1 cellular context compared by ENCODE assay signal in genomic region chr22:28741200-28741757, GRCh38.
TF ChIP-seq lines count a peak whose summit lies in the region.

No MANE protein-coding gene starts in this region.

TF ChIP-seq in GM12878, 131 proteins besides CTCF, POLR2A, EP300 and RAD21 (continues in another document):
- no peak for TF ChIP-seq RBBP5 (conservative IDR thresholded peaks at IDR 0.05)
- no peak for TF ChIP-seq JUND (IDR thresholded peaks at IDR 0.05; ENCODE audit: low read depth, low read length)
- peak; percentile 32 to 40; a peak in 3 of 4 replicates for TF ChIP-seq IKZF2 (IDR thresholded peaks at IDR 0.05)
- peak in 1 of 2 experiments; percentile 82; a peak in 2 of 3 replicates for TF ChIP-seq EGR1 (IDR thresholded peaks at IDR 0.05; ENCODE audit: borderline replicate concordance in 1 of 2, low read depth in 2 of 2, low read length in 2 of 2)
- TF ChIP-seq ZNF217 (IDR thresholded peaks at IDR 0.05), result peak; percentile 85
- no peak for TF ChIP-seq FOS (IDR thresholded peaks at IDR 0.05; ENCODE audit: borderline replicate concordance, extremely low read depth, insufficient read length)
- TF ChIP-seq IRF4 (IDR thresholded peaks at IDR 0.05; ENCODE audit: low read depth, low read length), result peak; percentile 92; the same call in 1 of the 2 replicates
- TF ChIP-seq POU2F2 (IDR thresholded peaks at IDR 0.05; ENCODE audit: borderline replicate concordance, low read depth, low read length), result no peak
- TF ChIP-seq, protein P1, sequence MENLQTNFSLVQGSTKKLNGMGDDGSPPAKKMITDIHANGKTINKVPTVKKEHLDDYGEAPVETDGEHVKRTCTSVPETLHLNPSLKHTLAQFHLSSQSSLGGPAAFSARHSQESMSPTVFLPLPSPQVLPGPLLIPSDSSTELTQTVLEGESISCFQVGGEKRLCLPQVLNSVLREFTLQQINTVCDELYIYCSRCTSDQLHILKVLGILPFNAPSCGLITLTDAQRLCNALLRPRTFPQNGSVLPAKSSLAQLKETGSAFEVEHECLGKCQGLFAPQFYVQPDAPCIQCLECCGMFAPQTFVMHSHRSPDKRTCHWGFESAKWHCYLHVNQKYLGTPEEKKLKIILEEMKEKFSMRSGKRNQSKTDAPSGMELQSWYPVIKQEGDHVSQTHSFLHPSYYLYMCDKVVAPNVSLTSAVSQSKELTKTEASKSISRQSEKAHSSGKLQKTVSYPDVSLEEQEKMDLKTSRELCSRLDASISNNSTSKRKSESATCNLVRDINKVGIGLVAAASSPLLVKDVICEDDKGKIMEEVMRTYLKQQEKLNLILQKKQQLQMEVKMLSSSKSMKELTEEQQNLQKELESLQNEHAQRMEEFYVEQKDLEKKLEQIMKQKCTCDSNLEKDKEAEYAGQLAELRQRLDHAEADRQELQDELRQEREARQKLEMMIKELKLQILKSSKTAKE (IDR thresholded peaks at IDR 0.05; ENCODE audit: low read depth, poor library complexity, severe bottlenecking), result peak; percentile 51
- TF ChIP-seq ESRRA (IDR thresholded peaks at IDR 0.05; ENCODE audit: low read length), result no peak
- TF ChIP-seq SUZ12 (IDR thresholded peaks at IDR 0.05; ENCODE audit: unreplicated experiment), result no peak
- TF ChIP-seq, protein P2, sequence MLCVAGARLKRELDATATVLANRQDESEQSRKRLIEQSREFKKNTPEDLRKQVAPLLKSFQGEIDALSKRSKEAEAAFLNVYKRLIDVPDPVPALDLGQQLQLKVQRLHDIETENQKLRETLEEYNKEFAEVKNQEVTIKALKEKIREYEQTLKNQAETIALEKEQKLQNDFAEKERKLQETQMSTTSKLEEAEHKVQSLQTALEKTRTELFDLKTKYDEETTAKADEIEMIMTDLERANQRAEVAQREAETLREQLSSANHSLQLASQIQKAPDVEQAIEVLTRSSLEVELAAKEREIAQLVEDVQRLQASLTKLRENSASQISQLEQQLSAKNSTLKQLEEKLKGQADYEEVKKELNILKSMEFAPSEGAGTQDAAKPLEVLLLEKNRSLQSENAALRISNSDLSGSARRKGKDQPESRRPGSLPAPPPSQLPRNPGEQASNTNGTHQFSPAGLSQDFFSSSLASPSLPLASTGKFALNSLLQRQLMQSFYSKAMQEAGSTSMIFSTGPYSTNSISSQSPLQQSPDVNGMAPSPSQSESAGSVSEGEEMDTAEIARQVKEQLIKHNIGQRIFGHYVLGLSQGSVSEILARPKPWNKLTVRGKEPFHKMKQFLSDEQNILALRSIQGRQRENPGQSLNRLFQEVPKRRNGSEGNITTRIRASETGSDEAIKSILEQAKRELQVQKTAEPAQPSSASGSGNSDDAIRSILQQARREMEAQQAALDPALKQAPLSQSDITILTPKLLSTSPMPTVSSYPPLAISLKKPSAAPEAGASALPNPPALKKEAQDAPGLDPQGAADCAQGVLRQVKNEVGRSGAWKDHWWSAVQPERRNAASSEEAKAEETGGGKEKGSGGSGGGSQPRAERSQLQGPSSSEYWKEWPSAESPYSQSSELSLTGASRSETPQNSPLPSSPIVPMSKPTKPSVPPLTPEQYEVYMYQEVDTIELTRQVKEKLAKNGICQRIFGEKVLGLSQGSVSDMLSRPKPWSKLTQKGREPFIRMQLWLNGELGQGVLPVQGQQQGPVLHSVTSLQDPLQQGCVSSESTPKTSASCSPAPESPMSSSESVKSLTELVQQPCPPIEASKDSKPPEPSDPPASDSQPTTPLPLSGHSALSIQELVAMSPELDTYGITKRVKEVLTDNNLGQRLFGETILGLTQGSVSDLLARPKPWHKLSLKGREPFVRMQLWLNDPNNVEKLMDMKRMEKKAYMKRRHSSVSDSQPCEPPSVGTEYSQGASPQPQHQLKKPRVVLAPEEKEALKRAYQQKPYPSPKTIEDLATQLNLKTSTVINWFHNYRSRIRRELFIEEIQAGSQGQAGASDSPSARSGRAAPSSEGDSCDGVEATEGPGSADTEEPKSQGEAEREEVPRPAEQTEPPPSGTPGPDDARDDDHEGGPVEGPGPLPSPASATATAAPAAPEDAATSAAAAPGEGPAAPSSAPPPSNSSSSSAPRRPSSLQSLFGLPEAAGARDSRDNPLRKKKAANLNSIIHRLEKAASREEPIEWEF (IDR thresholded peaks at IDR 0.05; ENCODE audit: insufficient replicate concordance, low read depth, low read length), result no peak
- TF ChIP-seq MEF2B (IDR thresholded peaks at IDR 0.05; ENCODE audit: partially characterized antibody, poor library complexity, severe bottlenecking), result peak; percentile 14
- no peak; the same call in 1 of the 2 replicates for TF ChIP-seq TAF1 (IDR thresholded peaks at IDR 0.05; ENCODE audit: borderline replicate concordance, low read depth, low read length)
- 0 out of 2 replicates have a peak, but pooled peaks have one; percentile 5 for TF ChIP-seq ZSCAN29 (IDR thresholded peaks at IDR 0.05)
- TF ChIP-seq TARDBP (IDR thresholded peaks at IDR 0.05; ENCODE audit: borderline replicate concordance), result no peak
- no peak for TF ChIP-seq NFXL1 (IDR thresholded peaks at IDR 0.05; ENCODE audit: borderline replicate concordance)
- TF ChIP-seq, protein P3, sequence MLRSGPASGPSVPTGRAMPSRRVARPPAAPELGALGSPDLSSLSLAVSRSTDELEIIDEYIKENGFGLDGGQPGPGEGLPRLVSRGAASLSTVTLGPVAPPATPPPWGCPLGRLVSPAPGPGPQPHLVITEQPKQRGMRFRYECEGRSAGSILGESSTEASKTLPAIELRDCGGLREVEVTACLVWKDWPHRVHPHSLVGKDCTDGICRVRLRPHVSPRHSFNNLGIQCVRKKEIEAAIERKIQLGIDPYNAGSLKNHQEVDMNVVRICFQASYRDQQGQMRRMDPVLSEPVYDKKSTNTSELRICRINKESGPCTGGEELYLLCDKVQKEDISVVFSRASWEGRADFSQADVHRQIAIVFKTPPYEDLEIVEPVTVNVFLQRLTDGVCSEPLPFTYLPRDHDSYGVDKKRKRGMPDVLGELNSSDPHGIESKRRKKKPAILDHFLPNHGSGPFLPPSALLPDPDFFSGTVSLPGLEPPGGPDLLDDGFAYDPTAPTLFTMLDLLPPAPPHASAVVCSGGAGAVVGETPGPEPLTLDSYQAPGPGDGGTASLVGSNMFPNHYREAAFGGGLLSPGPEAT (IDR thresholded peaks at IDR 0.05; ENCODE audit: low read depth), result no peak; the same call in 1 of the 2 replicates
- TF ChIP-seq CHD2 (IDR thresholded peaks at IDR 0.05; ENCODE audit: borderline replicate concordance, low read depth, low read length), result no peak
- no peak for TF ChIP-seq SMC3 (IDR thresholded peaks at IDR 0.05; ENCODE audit: borderline replicate concordance, low read length)
- peak; percentile 57 for TF ChIP-seq SPI1 (IDR thresholded peaks at IDR 0.05; ENCODE audit: borderline replicate concordance, insufficient read depth, low read depth, low read length)
- no peak for TF ChIP-seq CHD1 (IDR thresholded peaks at IDR 0.05; ENCODE audit: low read depth, low read length)
- TF ChIP-seq NR2F1 (conservative IDR thresholded peaks at IDR 0.05), result 0 out of 2 replicates have a peak, but pooled peaks have one; percentile 13
- TF ChIP-seq KDM1A (IDR thresholded peaks at IDR 0.05; ENCODE audit: borderline replicate concordance), result no peak
- no peak for TF ChIP-seq REST (IDR thresholded peaks at IDR 0.05; ENCODE audit: low read depth, low read length)
- no peak for TF ChIP-seq IKZF1 (conservative IDR thresholded peaks at IDR 0.05)
- 0 out of 4 replicates have a peak, but pooled peaks of 1 of the 2 experiments have one; percentile 35 for TF ChIP-seq ETV6 (conservative IDR thresholded peaks at IDR 0.05 in 1 of 2, IDR thresholded peaks at IDR 0.05 in 1 of 2; ENCODE audit: borderline replicate concordance in 1 of 2, low read depth in 1 of 2)
- TF ChIP-seq ZNF24 (IDR thresholded peaks at IDR 0.05), result peak; percentile 17; the same call in 1 of the 2 replicates
- no peak for TF ChIP-seq LARP7 (IDR thresholded peaks at IDR 0.05)
- TF ChIP-seq ZBTB11 (CRISPR knock-in tag; IDR thresholded peaks at IDR 0.05), result no peak
- TF ChIP-seq MTA3 (IDR thresholded peaks at IDR 0.05; ENCODE audit: borderline replicate concordance, low read length), result no peak
- TF ChIP-seq SMAD5 (IDR thresholded peaks at IDR 0.05; ENCODE audit: low read depth), result 0 out of 2 replicates have a peak, but pooled peaks have one; percentile 25
- peak; percentile 90 for TF ChIP-seq NKRF (conservative IDR thresholded peaks at IDR 0.05)
- TF ChIP-seq, protein P4, sequence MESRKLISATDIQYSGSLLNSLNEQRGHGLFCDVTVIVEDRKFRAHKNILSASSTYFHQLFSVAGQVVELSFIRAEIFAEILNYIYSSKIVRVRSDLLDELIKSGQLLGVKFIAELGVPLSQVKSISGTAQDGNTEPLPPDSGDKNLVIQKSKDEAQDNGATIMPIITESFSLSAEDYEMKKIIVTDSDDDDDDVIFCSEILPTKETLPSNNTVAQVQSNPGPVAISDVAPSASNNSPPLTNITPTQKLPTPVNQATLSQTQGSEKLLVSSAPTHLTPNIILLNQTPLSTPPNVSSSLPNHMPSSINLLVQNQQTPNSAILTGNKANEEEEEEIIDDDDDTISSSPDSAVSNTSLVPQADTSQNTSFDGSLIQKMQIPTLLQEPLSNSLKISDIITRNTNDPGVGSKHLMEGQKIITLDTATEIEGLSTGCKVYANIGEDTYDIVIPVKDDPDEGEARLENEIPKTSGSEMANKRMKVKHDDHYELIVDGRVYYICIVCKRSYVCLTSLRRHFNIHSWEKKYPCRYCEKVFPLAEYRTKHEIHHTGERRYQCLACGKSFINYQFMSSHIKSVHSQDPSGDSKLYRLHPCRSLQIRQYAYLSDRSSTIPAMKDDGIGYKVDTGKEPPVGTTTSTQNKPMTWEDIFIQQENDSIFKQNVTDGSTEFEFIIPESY (IDR thresholded peaks at IDR 0.05), result no peak
- TF ChIP-seq DPF2 (IDR thresholded peaks at IDR 0.05), result no peak; the same call in 1 of the 2 replicates
- TF ChIP-seq, protein P5, sequence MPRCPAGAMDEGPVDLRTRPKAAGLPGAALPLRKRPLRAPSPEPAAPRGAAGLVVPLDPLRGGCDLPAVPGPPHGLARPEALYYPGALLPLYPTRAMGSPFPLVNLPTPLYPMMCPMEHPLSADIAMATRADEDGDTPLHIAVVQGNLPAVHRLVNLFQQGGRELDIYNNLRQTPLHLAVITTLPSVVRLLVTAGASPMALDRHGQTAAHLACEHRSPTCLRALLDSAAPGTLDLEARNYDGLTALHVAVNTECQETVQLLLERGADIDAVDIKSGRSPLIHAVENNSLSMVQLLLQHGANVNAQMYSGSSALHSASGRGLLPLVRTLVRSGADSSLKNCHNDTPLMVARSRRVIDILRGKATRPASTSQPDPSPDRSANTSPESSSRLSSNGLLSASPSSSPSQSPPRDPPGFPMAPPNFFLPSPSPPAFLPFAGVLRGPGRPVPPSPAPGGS (IDR thresholded peaks at IDR 0.05; ENCODE audit: borderline replicate concordance, insufficient read depth, low read depth, low read length, poor library complexity, severe bottlenecking), result no peak
- TF ChIP-seq NFIC (IDR thresholded peaks at IDR 0.05; ENCODE audit: low read depth, low read length), result no peak
- no peak for TF ChIP-seq MTA2 (IDR thresholded peaks at IDR 0.05; ENCODE audit: low read depth)
